Comparison of ENCODE assay signal across 1 cellular context in genomic region chr17:42405963-42406495, GRCh38.
TF ChIP-seq lines count a peak whose summit lies in the region.

No MANE protein-coding gene starts in this region.

TF ChIP-seq in K562, 482 proteins besides CTCF, POLR2A, EP300 and RAD21 (continued from another document):
- TF ChIP-seq VEZF1 (CRISPR knock-in tag; IDR thresholded peaks at IDR 0.05): no peak; the same call in 1 of the 2 replicates
- no peak for TF ChIP-seq ATF4 (CRISPR knock-in tag; IDR thresholded peaks at IDR 0.05)
- no peak for TF ChIP-seq SNRNP70 (optimal IDR thresholded peaks at IDR 0.05; ENCODE audit: low read depth, low read length)
